ENCODE assay signal across 8 cellular contexts in the genomic region with DNA sequence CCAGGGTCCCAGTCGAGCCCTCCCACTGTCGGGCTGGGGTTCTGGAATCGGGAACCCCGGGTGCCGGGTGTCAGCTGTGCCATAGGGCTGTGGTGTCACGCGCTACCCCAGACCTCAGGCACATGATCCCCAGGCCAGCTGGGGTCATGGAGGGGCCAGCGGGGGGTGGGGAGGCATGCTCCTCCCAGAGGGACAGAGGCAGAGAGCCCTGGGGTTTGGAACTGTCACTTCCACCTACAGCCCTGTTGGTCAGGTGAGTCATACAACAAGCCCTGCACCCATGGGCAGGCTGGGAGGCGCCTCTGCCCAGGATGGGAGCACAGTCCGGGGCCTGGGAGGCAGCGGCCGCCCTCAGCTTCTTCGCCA.
A peak's percentile ranks its signal among the peaks of the same experiment; 100 is the strongest.
DNase-seq lines count a peak whose midpoint lies in the region; ATAC-seq lines count a peak whose summit lies in the region.

No MANE protein-coding gene starts in this region.

- H3K27me3 Mint-ChIP-seq in activated T-helper 2 cell treated with anti-CD3 and anti-CD28 coated beads, Interferon-gamma antibody, Interleukin-2, Interleukin-4, amounts not matched to agents 10 μg/mL and 5 μg/mL and 100 μg/mL, durations not matched to agents 14 hours and 24 hours and 36 hours (ENCODE audit: low read depth), result no peaks in the 10 kb centered on the region

- no peak overlapping the region for H3K27ac Mint-ChIP-seq in activated T-helper 2 cell treated with anti-CD3 and anti-CD28 coated beads, Interferon-gamma antibody, Interleukin-2, Interleukin-4, amounts not matched to agents 10 μg/mL and 5 μg/mL and 100 μg/mL, durations not matched to agents 14 hours and 24 hours and 36 hours

- intact Hi-C loops in activated T-helper 2 cell treated with anti-CD3 and anti-CD28 coated beads, Interferon-gamma antibody, Interleukin-2, Interleukin-4, amounts not matched to agents 10 μg/mL and 5 μg/mL and 100 μg/mL, durations not matched to agents 14 hours and 24 hours and 36 hours (cut with micrococcal nuclease), result no loop called here

- H3K9me3 Mint-ChIP-seq in activated T-helper 2 cell treated with anti-CD3 and anti-CD28 coated beads, Interferon-gamma antibody, Interleukin-2, Interleukin-4, amounts not matched to agents 10 μg/mL and 5 μg/mL and 100 μg/mL, durations not matched to agents 14 hours and 24 hours and 36 hours, result no peaks in the 10 kb centered on the region

- H3K4me1 Mint-ChIP-seq in activated T-helper 2 cell treated with anti-CD3 and anti-CD28 coated beads, Interferon-gamma antibody, Interleukin-2, Interleukin-4, amounts not matched to agents 10 μg/mL and 5 μg/mL and 100 μg/mL, durations not matched to agents 14 hours and 24 hours and 36 hours (ENCODE audit: low read depth), result peaks cover 14% of the 10 kb centered on the region

- H3K4me3 Mint-ChIP-seq in activated T-helper 2 cell treated with anti-CD3 and anti-CD28 coated beads, Interferon-gamma antibody, Interleukin-2, Interleukin-4, amounts not matched to agents 10 μg/mL and 5 μg/mL and 100 μg/mL, durations not matched to agents 14 hours and 24 hours and 36 hours (ENCODE audit: low read depth), result no peak overlapping the region

- peak; percentile 25 for ATAC-seq in esophagus mucosa
- no peak for ATAC-seq in HG03135 (IDR thresholded peaks at IDR 0.05; ENCODE audit: unreplicated experiment)

- no peaks in the 10 kb centered on the region for H3K36me3 Mint-ChIP-seq in activated T-helper 2 cell treated with anti-CD3 and anti-CD28 coated beads, Interferon-gamma antibody, Interleukin-2, Interleukin-4, amounts not matched to agents 10 μg/mL and 5 μg/mL and 100 μg/mL, durations not matched to agents 14 hours and 24 hours and 36 hours (ENCODE audit: low read depth)

- peak overlapping the region; percentile 35 for H3K4me3 ChIP-seq in skeletal muscle cell (ENCODE audit: low read depth, low read length)

- DNase-seq in EL, result peak; percentile 59
- peak; percentile 71 for DNase-seq in RPMI7951 (ENCODE audit: low read depth)
- no peak for DNase-seq in skeletal muscle cell (ENCODE audit: low read depth)
- DNase-seq in DMS153 (lab: John Stamatoyannopoulos, UW), result no peak
- no peak for DNase-seq in NCI-H187 treated with DMSO at 0.1 percent for 48 hours (lab: John Stamatoyannopoulos, UW)
- DNase-seq in activated T-helper 2 cell treated with anti-CD3 and anti-CD28 coated beads, Interferon-gamma antibody, Interleukin-2, Interleukin-4, amounts not matched to agents 10 μg/mL and 5 μg/mL and 100 μg/mL, durations not matched to agents 14 hours and 24 hours and 36 hours (ENCODE audit: low spot score), result no peak

Comparison
In these comparisons a context has a peak if more than half of its experiments do, and no peak if none do; other contexts are left out.
1. DNase-seq: peak in EL (single experiment) and RPMI7951 (single experiment); none in skeletal muscle cell (single experiment), DMS153 (single experiment), NCI-H187 treated with DMSO at 0.1 percent for 48 hours (single experiment) and activated T-helper 2 cell treated with anti-CD3 and anti-CD28 coated beads, Interferon-gamma antibody, Interleukin-2, Interleukin-4, amounts not matched to agents 10 μg/mL and 5 μg/mL and 100 μg/mL, durations not matched to agents 14 hours and 24 hours and 36 hours (single experiment).